Comparison of ENCODE assay signal across 20 cellular contexts in the genomic region with DNA sequence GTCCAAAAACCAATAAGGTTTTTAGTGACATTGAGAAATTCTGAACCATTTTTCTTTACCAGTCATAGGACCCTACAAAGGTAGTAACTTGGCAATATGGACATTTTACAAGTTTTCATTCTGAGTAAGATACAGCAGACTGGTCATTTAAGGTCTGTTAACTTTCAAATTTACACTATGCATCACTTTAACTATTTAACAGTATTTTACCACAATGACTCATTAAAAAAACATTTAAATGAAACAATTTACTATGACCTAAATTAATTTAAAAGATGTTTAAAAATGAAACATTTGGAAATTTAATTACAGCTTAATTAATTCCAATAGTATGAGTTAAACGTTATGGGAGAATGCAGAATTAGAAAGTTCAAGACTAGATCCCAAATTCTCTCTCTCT.
DNase-seq lines count a peak whose midpoint lies in the region; ATAC-seq and TF ChIP-seq lines count a peak whose summit lies in the region.
"Had no signal": no experiment of that assay in that cellular context is flagged by ENCODE, and none has a peak within 500 bp of the region (broad histone marks: within the 10 kb centered on the region; RNA-seq: fewer than 3 reads in every experiment).

No MANE protein-coding gene starts in this region.

- POLR2A ChIA-PET in IMR-90 (lab: Charles Lee; ENCODE audit: unreplicated experiment) = no interaction called here

- H3K4me1 ChIP-seq in IMR-90 (ENCODE audit: control insufficient read depth, insufficient read depth, low read length) (peaks cover 5% of the 10 kb centered on the region), iPS-18a (ENCODE audit: control insufficient read depth, low read depth, low read length) (no peaks in the 10 kb centered on the region), left lung (peaks cover 0 to 5% of the 10 kb centered on the region in 2 donors), aorta (ENCODE audit: control insufficient read depth in 1 of 2, insufficient read depth in 2 of 2, low read length in 2 of 2) (no peaks in the 10 kb centered on the region)
- H3K4me1 ChIP-seq: psoas muscle had no signal

- H4K5ac ChIP-seq in IMR-90 (ENCODE audit: low read depth, low read length) = peak overlapping the region; percentile 43; the same call in 1 of the 2 replicates

- H2BK5ac ChIP-seq in IMR-90 (ENCODE audit: low read depth, low read length, poor library complexity, severe bottlenecking) = peak overlapping the region; percentile 84

- intact Hi-C loops in IMR-90 (cut with micrococcal nuclease) (no loop called here), Calu3 (cut with micrococcal nuclease; ENCODE audit: unreplicated experiment) (no loop called here), left lung (cut with DNase I) (no loop called here), aorta (cut with DNase I) (no loop called here)

- H3K36me3 Mint-ChIP-seq in Calu3 (ENCODE audit: insufficient read depth, unreplicated experiment) = no peaks in the 10 kb centered on the region
- H3K36me3 Mint-ChIP-seq: activated naive CD8-positive, alpha-beta T cell; type B pancreatic cell had no signal

- H4K8ac ChIP-seq in IMR-90 (ENCODE audit: low read depth in 2 of 2, low read length in 2 of 2) = peak overlapping the region in 1 of 2 experiments; percentile 66; a peak in 2 of 4 replicates

- H3K27ac Mint-ChIP-seq in Calu3 (ENCODE audit: unreplicated experiment) = no peak overlapping the region
- H3K27ac Mint-ChIP-seq: activated naive CD8-positive, alpha-beta T cell; activated T-helper 17 cell treated with anti-CD3 and anti-CD28 coated beads, Interleukin-2, amount 50 U/mL, for 72 hours; B cell; type B pancreatic cell had no signal

- no CpG with 5 or more reads among the region's 1 CpG for WGBS in IMR-90 (ENCODE audit: extremely low coverage in 2 of 2, insufficient read length in 1 of 2), 2 experiments
- WGBS in aorta, 2 donors = 29 to 38% methylated on average over 1 of the region's 1 CpG

- dilution Hi-C loops in IMR-90 (cut with HindIII; ENCODE audit: low sequenced_read_pairs, unreplicated experiment) = no loop called here

- TF ChIP-seq CTCF in IMR-90 (conservative IDR thresholded peaks at IDR 0.05; ENCODE audit: low read depth, low read length) (no peak), brain microvascular endothelial cell (IDR thresholded peaks at IDR 0.05; ENCODE audit: low read depth, low read length, missing control alignments) (no peak), Calu3 (IDR thresholded peaks at IDR 0.05; ENCODE audit: unreplicated experiment) (no peak), left lung (IDR thresholded peaks at IDR 0.05) (no peak)

- no peaks in the 10 kb centered on the region for H3K36me3 ChIP-seq in IMR-90 (ENCODE audit: control insufficient read depth, insufficient read depth, low read length)
- no peaks in the 10 kb centered on the region for H3K36me3 ChIP-seq in brain microvascular endothelial cell (replicated peaks)
- peaks cover 21% of the 10 kb centered on the region for H3K36me3 ChIP-seq in iPS-18a (ENCODE audit: control insufficient read depth, low read depth, low read length)
- no peaks in the 10 kb centered on the region for H3K36me3 ChIP-seq in left lung
- no peaks in the 10 kb centered on the region for H3K36me3 ChIP-seq in aorta (ENCODE audit: control insufficient read depth in 1 of 2, insufficient read depth in 2 of 2, low read length in 1 of 2)

- H2BK20ac ChIP-seq in IMR-90 (ENCODE audit: low read depth, low read length) = peak overlapping the region; percentile 70

- BruUV-seq in IMR-90 (replicated peaks; lab: Mats Ljungman, UMichigan) (no TSS peak), Calu3 (replicated peaks; lab: Mats Ljungman, UMichigan) (no TSS peak)

- H3K56ac ChIP-seq in IMR-90 (ENCODE audit: extremely low read depth, insufficient read depth, low read length) = peak overlapping the region; percentile 38; the same call in 1 of the 2 replicates

- no peaks in the 10 kb centered on the region for H3K79me1 ChIP-seq in IMR-90 (ENCODE audit: low read depth in 1 of 2, low read length in 2 of 2)

- H3K9me3 ChIP-seq in IMR-90 (ENCODE audit: control insufficient read depth, insufficient read depth, low read length) (no peaks in the 10 kb centered on the region), iPS-18a (ENCODE audit: control insufficient read depth, low read depth, low read length) (no peaks in the 10 kb centered on the region), left lung (no peaks in the 10 kb centered on the region), aorta (ENCODE audit: control insufficient read depth, low read length) (no peaks in the 10 kb centered on the region)
- H3K9me3 ChIP-seq: psoas muscle had no signal

- H3K23ac ChIP-seq in IMR-90 (ENCODE audit: low read depth, low read length) = no peak overlapping the region

- peak overlapping the region; percentile 68; the same call in 1 of the 2 replicates for H3K14ac ChIP-seq in IMR-90 (replicated peaks; ENCODE audit: low read depth, low read length)

- H3K4me3 ChIP-seq in IMR-90 (ENCODE audit: insufficient read depth, low read depth, low read length) = no peak overlapping the region
- no peak overlapping the region for H3K4me3 ChIP-seq in brain microvascular endothelial cell (ENCODE audit: low read depth, low read length)
- H3K4me3 ChIP-seq in iPS-18a (ENCODE audit: low read length) = no peak overlapping the region
- no peak overlapping the region for H3K4me3 ChIP-seq in left lung
- no peak overlapping the region for H3K4me3 ChIP-seq in aorta (ENCODE audit: low read length in 2 of 2)
- H3K4me3 ChIP-seq: psoas muscle had no signal

- in situ Hi-C loops in IMR-90 (cut with MboI; ENCODE audit: low sequenced_read_pairs) (no loop called here), brain microvascular endothelial cell (cut with HindIII; ENCODE audit: low pct_ligation_motif_present, low sequenced_read_pairs) (no loop called here)

- H3K27me3 ChIP-seq in IMR-90 (ENCODE audit: control insufficient read depth, insufficient read depth, low read length) = no peaks in the 10 kb centered on the region
- no peaks in the 10 kb centered on the region for H3K27me3 ChIP-seq in brain microvascular endothelial cell (replicated peaks)
- no peaks in the 10 kb centered on the region for H3K27me3 ChIP-seq in iPS-18a (ENCODE audit: control insufficient read depth, insufficient read depth, low read length)
- H3K27me3 ChIP-seq in left lung = no peaks in the 10 kb centered on the region
- H3K27me3 ChIP-seq in aorta (ENCODE audit: control insufficient read depth in 1 of 2, insufficient read depth in 2 of 2, low read length in 1 of 2) = no peaks in the 10 kb centered on the region

- no peak overlapping the region for H3K4me3 Mint-ChIP-seq in Calu3 (ENCODE audit: low read depth, unreplicated experiment)
- H3K4me3 Mint-ChIP-seq: activated naive CD8-positive, alpha-beta T cell; activated T-helper 17 cell treated with anti-CD3 and anti-CD28 coated beads, Interleukin-2, amount 50 U/mL, for 72 hours; B cell; type B pancreatic cell had no signal

- TF ChIP-seq RAD21 in IMR-90 (IDR thresholded peaks at IDR 0.05; ENCODE audit: low read length) = no peak

- no peaks in the 10 kb centered on the region for H3K4me1 Mint-ChIP-seq in Calu3 (ENCODE audit: low read depth, unreplicated experiment)
- H3K4me1 Mint-ChIP-seq: activated T-helper 17 cell treated with anti-CD3 and anti-CD28 coated beads, Interleukin-2, amount 50 U/mL, for 72 hours; B cell had no signal

- H3K9ac ChIP-seq in IMR-90 (ENCODE audit: low read depth, low read length) (no peak overlapping the region), iPS-18a (ENCODE audit: low read length) (no peak overlapping the region)

- no peaks in the 10 kb centered on the region for H4K20me1 ChIP-seq in IMR-90 (ENCODE audit: insufficient read depth, low read length)

- no peaks in the 10 kb centered on the region for H3K9me1 ChIP-seq in IMR-90 (ENCODE audit: insufficient read depth, low read length)

- peak overlapping the region; percentile 23; the same call in 1 of the 3 replicates for H2BK15ac ChIP-seq in IMR-90 (ENCODE audit: low read depth, low read length)

- no peak overlapping the region for H2AFZ ChIP-seq in IMR-90 (replicated peaks; ENCODE audit: low read length, poor library complexity)

- H2AK5ac ChIP-seq in IMR-90 (ENCODE audit: low read depth, low read length) = peak overlapping the region; percentile 66

- no peak for TF ChIP-seq POLR2A in IMR-90 (IDR thresholded peaks at IDR 0.05; ENCODE audit: low read depth, low read length)

- peak overlapping the region; percentile 53; the same call in 1 of the 2 replicates for H3K18ac ChIP-seq in IMR-90 (ENCODE audit: low read depth, low read length)

- no peaks in the 10 kb centered on the region for H3K27me3 Mint-ChIP-seq in Calu3 (ENCODE audit: unreplicated experiment)
- H3K27me3 Mint-ChIP-seq: activated naive CD8-positive, alpha-beta T cell; activated T-helper 17 cell treated with anti-CD3 and anti-CD28 coated beads, Interleukin-2, amount 50 U/mL, for 72 hours; B cell; type B pancreatic cell had no signal

- DNase-seq in IMR-90 (peak; percentile 2), brain microvascular endothelial cell (no peak), Calu3 (no peak), left lung (no peak), aorta (no peak)
- DNase-seq: activated CD4-positive, alpha-beta T cell treated with anti-CD3 and anti-CD28 coated beads, Interleukin-2, amount 50 U/mL, for 48 hours; activated CD8-positive, alpha-beta memory T cell treated with anti-CD3 and anti-CD28 coated beads, Interleukin-2, amount 50 U/mL, for 4 hours; cerebellar nuclear complex; DMS79; NCI-H1105 treated with DMSO at 0.1 percent for 48 hours; NCI-H2081; NCI-H774; psoas muscle had no signal

- H3K27ac ChIP-seq in IMR-90 (ENCODE audit: insufficient read depth, low read length) = peak overlapping the region; percentile 57; the same call in 1 of the 2 replicates
- peak overlapping the region; percentile 61 for H3K27ac ChIP-seq in brain microvascular endothelial cell
- H3K27ac ChIP-seq in iPS-18a (ENCODE audit: low read length) = peak overlapping the region; percentile 37
- peak overlapping the region in 1 of 2 donors; percentile 13 for H3K27ac ChIP-seq in left lung
- no peak overlapping the region for H3K27ac ChIP-seq in aorta (ENCODE audit: low read depth in 1 of 2, low read length in 2 of 2)
- H3K27ac ChIP-seq: psoas muscle had no signal

- H3K4me2 ChIP-seq in IMR-90 (ENCODE audit: low read depth, low read length) = peak overlapping the region; percentile 73; the same call in 1 of the 2 replicates

- no peaks in the 10 kb centered on the region for H3K9me3 Mint-ChIP-seq in Calu3 (ENCODE audit: low read depth, unreplicated experiment)
- H3K9me3 Mint-ChIP-seq: activated T-helper 17 cell treated with anti-CD3 and anti-CD28 coated beads, Interleukin-2, amount 50 U/mL, for 72 hours; type B pancreatic cell had no signal

- ATAC-seq in IMR-90 (ENCODE audit: low read depth) = peak; percentile 33; the same call in 1 of the 2 replicates
- no peak for ATAC-seq in left lung
- no peak for ATAC-seq in GM18861 (IDR thresholded peaks at IDR 0.05; ENCODE audit: unreplicated experiment)
- ATAC-seq in aorta (ENCODE audit: low FRiP score) = no peak
- ATAC-seq: activated T-helper 17 cell treated with anti-CD3 and anti-CD28 coated beads, Interleukin-2, amount 50 U/mL, for 72 hours; psoas muscle; Right ventricle myocardium inferior had no signal

- peak overlapping the region; percentile 48; the same call in 1 of the 2 replicates for H4K91ac ChIP-seq in IMR-90 (ENCODE audit: insufficient read depth, low read depth, low read length)

- 0 out of 2 replicates have a peak overlapping the region, but pooled peaks have one; percentile 50 for H3K4ac ChIP-seq in IMR-90 (ENCODE audit: low read depth, low read length)

- peak overlapping the region; percentile 47; the same call in 1 of the 2 replicates for H2BK120ac ChIP-seq in IMR-90 (ENCODE audit: low read depth, low read length)

- no peak overlapping the region for H2AK9ac ChIP-seq in IMR-90 (replicated peaks; ENCODE audit: low read depth, low read length, poor library complexity)

- CTCF ChIA-PET in IMR-90 (lab: Yijun Ruan, JAX) = no interaction called here
- CTCF ChIA-PET in Calu3 (lab: Charles Lee) = no interaction called here

Comparison
In these comparisons a context has a peak if more than half of its experiments do, and no peak if none do; other contexts are left out.
1. H3K27ac ChIP-seq: peak in IMR-90 (single experiment), brain microvascular endothelial cell (single experiment) and iPS-18a (single experiment); none in aorta (0 of 2).